Comparison of ENCODE assay signal across 9 cellular contexts in the genomic region with DNA sequence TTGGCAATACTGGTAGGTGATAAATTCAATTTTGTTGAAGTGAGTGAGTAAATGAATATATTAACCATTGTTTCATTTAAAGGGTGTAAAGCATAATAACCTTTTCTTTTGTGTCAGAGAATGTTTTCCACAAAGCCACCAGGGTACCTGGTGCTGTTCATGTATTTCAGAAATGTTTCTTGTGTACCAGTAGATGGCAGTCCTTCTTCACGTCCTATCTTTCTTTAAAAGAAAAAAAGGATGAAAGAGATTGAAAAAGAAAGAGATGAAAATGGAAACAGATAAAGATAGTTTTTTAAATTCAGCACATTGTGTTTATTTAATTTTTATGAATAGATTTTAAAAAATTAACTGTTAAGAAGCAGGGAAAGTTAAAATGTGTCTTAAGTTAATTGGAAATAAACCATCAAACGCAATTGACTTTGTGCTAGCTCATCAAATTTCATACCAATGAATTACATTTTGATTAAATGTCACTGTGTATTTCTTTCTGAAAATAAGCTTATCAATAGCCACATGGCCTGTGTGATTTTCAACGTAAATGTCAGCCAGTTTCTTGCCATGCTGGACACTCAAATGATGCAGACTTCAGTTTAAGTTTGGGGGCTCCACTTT.
A peak's percentile ranks its signal among the peaks of the same experiment; 100 is the strongest.
DNase-seq lines count a peak whose midpoint lies in the region; ATAC-seq, FAIRE-seq and TF ChIP-seq lines count a peak whose summit lies in the region.
"Had no signal": no experiment of that assay in that cellular context is flagged by ENCODE, and none has a peak within 500 bp of the region (broad histone marks: within the 10 kb centered on the region; RNA-seq: fewer than 3 reads in every experiment).

No MANE protein-coding gene starts in this region.

- H3K36me3 ChIP-seq in heart right ventricle = no peaks in the 10 kb centered on the region
- no peaks in the 10 kb centered on the region for H3K36me3 ChIP-seq in HepG2 (replicated peaks in 1 of 2; ENCODE audit: control insufficient read depth in 1 of 2, insufficient read depth in 2 of 2, low read length in 2 of 2)

- FAIRE-seq in HepG2 (lab: Jason Lieb, UNC) = peak; percentile 34

- H3K27ac ChIP-seq in heart right ventricle (no peak overlapping the region), HepG2 (ENCODE audit: extremely low read length, insufficient read depth, low read length) (no peak overlapping the region)

- no peaks in the 10 kb centered on the region for H3K27me3 Mint-ChIP-seq in WTC11 (ENCODE audit: low read depth)
- H3K27me3 Mint-ChIP-seq in T-cell = peaks cover 3 to 6% of the 10 kb centered on the region in 2 donors

- H3K79me2 ChIP-seq in HepG2 (ENCODE audit: insufficient read depth, low read length) = no peaks in the 10 kb centered on the region

- ATAC-seq in heart right ventricle (no peak), WTC11 (peak; percentile 61), HepG2 (peak; percentile 71), T-cell (replicated peaks in 1 of 4) (no peak), left ventricle myocardium superior (no peak)

- H3K9me3 ChIP-seq in heart right ventricle = no peaks in the 10 kb centered on the region
- no peaks in the 10 kb centered on the region for H3K9me3 ChIP-seq in HepG2 (ENCODE audit: low read length)

- peak; percentile 20; the same call in 1 of the 2 replicates for TF ChIP-seq RAD21 in HepG2 (CRISPR knock-in tag; IDR thresholded peaks at IDR 0.05)

- intact Hi-C loops in heart right ventricle (cut with DNase I) (loop anchor here in 3 of 10 donors (5.0 to 10.0 kb wide), 2 partner anchors 146 to 169 kb away; no protein-coding TSS in a partner anchor), cardiac septum (cut with DNase I) (no loop called here), HepG2 (cut with micrococcal nuclease; ENCODE audit: unreplicated experiment) (loop anchor here (1.0 kb wide), 3 partner anchors 146 to 960 kb away; no protein-coding TSS in a partner anchor), left ventricle myocardium superior (cut with micrococcal nuclease) (loop anchor here (5.0 to 10.0 kb wide), 2 partner anchors 146 to 169 kb away; no protein-coding TSS in a partner anchor)

- no peak overlapping the region for H3K27ac Mint-ChIP-seq in WTC11
- no peak overlapping the region for H3K27ac Mint-ChIP-seq in T-cell
- H3K27ac Mint-ChIP-seq: activated naive CD4-positive, alpha-beta T cell treated with anti-CD3 and anti-CD28 coated beads, Interleukin-2, amount 50 U/mL, for 24 hours had no signal

- H3K4me1 ChIP-seq in heart right ventricle = no peaks in the 10 kb centered on the region
- 0 out of 2 replicates have a peak, but pooled peaks cover 9% of the 10 kb centered on the region for H3K4me1 ChIP-seq in HepG2 (ENCODE audit: insufficient read depth, low read length)

- no peak overlapping the region for H3K4me3 ChIP-seq in heart right ventricle
- H3K4me3 ChIP-seq in HepG2 (replicated peaks in 1 of 3; ENCODE audit: insufficient read depth in 1 of 3, low read depth in 2 of 3, low read length in 3 of 3) = no peak overlapping the region

- CTCF ChIA-PET in WTC11 (lab: Charles Lee) = interaction anchor here (1.0 kb wide), 1 partner anchor 22 kb away, joined by 4 read pairs; no protein-coding TSS in a partner anchor
- CTCF ChIA-PET in HepG2 (lab: Yijun Ruan, JAX; ENCODE audit: low intra/inter-chr PET ratio, low total read pairs) = interaction anchor here (0.8 to 2.3 kb wide), 4 partner anchors 147 to 253 kb away, joined by 3 to 14 read pairs (median 8); no protein-coding TSS in a partner anchor
- CTCF ChIA-PET in T-cell (lab: Charles Lee) = no interaction called here

- H3K4me3 Mint-ChIP-seq in WTC11 (no peak overlapping the region), T-cell (no peak overlapping the region)
- H3K4me3 Mint-ChIP-seq: activated naive CD4-positive, alpha-beta T cell treated with anti-CD3 and anti-CD28 coated beads, Interleukin-2, amount 50 U/mL, for 24 hours had no signal

- WGBS in heart right ventricle, 2 donors = 48 to 51% methylated on average over 3 of the region's 3 CpGs
- WGBS in HepG2 (ENCODE audit: low lambda C conversion rate) = 42% methylated on average over 3 of the region's 3 CpGs

- H3K9ac ChIP-seq in HepG2 (ENCODE audit: insufficient read depth, low read depth, low read length) = no peak overlapping the region

- H3K36me3 Mint-ChIP-seq in WTC11 (no peaks in the 10 kb centered on the region), T-cell (no peaks in the 10 kb centered on the region)
- H3K36me3 Mint-ChIP-seq: activated naive CD4-positive, alpha-beta T cell treated with anti-CD3 and anti-CD28 coated beads, Interleukin-2, amount 50 U/mL, for 24 hours had no signal

- BruUV-seq in HepG2 (replicated peaks; lab: Mats Ljungman, UMichigan) = no TSS peak

- POLR2A ChIA-PET in WTC11 (lab: Charles Lee) (no interaction called here), HepG2 (lab: Yijun Ruan, JAX) (no interaction called here), T-cell (lab: Charles Lee) (no interaction called here)

- H3K4me2 ChIP-seq in HepG2 (ENCODE audit: low read depth, low read length) = no peak overlapping the region

- H3K27me3 ChIP-seq in heart right ventricle (peaks cover 0 to 2% (median 0%) of the 10 kb centered on the region in 7 donors), HepG2 (ENCODE audit: control insufficient read depth in 1 of 2, insufficient read depth in 2 of 2, low read length in 2 of 2) (no peaks in the 10 kb centered on the region)

- DNase-seq in heart right ventricle = no peak
- no peak for DNase-seq in cardiac septum (ENCODE audit: low spot score)
- peak; percentile 9 for DNase-seq in MV-4-11 (lab: John Stamatoyannopoulos, UW)
- no peak for DNase-seq in WTC11 (ENCODE audit: low spot score)
- DNase-seq in HepG2 (ENCODE audit: low spot score) = peak; percentile 33
- DNase-seq in midbrain (lab: John Stamatoyannopoulos, UW) = no peak
- no peak for DNase-seq in T-cell
- no peak for DNase-seq in left ventricle myocardium superior

- H3K9me3 Mint-ChIP-seq in WTC11 (peaks cover 16% of the 10 kb centered on the region), T-cell (no peaks in the 10 kb centered on the region)
- H3K9me3 Mint-ChIP-seq: activated naive CD4-positive, alpha-beta T cell treated with anti-CD3 and anti-CD28 coated beads, Interleukin-2, amount 50 U/mL, for 24 hours had no signal

- no peaks in the 10 kb centered on the region for H3K4me1 Mint-ChIP-seq in WTC11
- H3K4me1 Mint-ChIP-seq in T-cell = no peaks in the 10 kb centered on the region
- H3K4me1 Mint-ChIP-seq: activated naive CD4-positive, alpha-beta T cell treated with anti-CD3 and anti-CD28 coated beads, Interleukin-2, amount 50 U/mL, for 24 hours had no signal

- TF ChIP-seq POLR2A in HepG2 (IDR thresholded peaks at IDR 0.05; ENCODE audit: insufficient read depth in 1 of 2, low read depth in 2 of 2, low read length in 2 of 2) = no peak

- in situ Hi-C loops in HepG2 (cut with HindIII; ENCODE audit: extremely low pct_ligation_motif_present, low pct_unique_long_range_greater_than_20kb) = no loop called here

- no peak for TF ChIP-seq EP300 in HepG2 (IDR thresholded peaks at IDR 0.05; ENCODE audit: low read depth in 2 of 2, low read length in 2 of 2)
- TF ChIP-seq EP300 in HepG2 (CRISPR knock-in tag; IDR thresholded peaks at IDR 0.05; ENCODE audit: borderline replicate concordance) = no peak

- TF ChIP-seq CTCF in heart right ventricle (IDR thresholded peaks at IDR 0.05) = peak; percentile 30 to 75 (median 61)
- no peak for TF ChIP-seq CTCF in WTC11 (IDR thresholded peaks at IDR 0.05)
- TF ChIP-seq CTCF in HepG2 (CRISPR knock-in tag; IDR thresholded peaks at IDR 0.05) = peak; percentile 57

- no peaks in the 10 kb centered on the region for H4K20me1 ChIP-seq in HepG2 (ENCODE audit: insufficient read depth, low read length)

- no peak overlapping the region for H2AFZ ChIP-seq in HepG2 (ENCODE audit: low read length)

TF ChIP-seq in WTC11, 78 proteins besides CTCF, POLR2A, EP300 and RAD21 (continues in another document):
- TF ChIP-seq NR1H2 (CRISPR knock-in tag; IDR thresholded peaks at IDR 0.05) = no peak
- TF ChIP-seq, protein P1, sequence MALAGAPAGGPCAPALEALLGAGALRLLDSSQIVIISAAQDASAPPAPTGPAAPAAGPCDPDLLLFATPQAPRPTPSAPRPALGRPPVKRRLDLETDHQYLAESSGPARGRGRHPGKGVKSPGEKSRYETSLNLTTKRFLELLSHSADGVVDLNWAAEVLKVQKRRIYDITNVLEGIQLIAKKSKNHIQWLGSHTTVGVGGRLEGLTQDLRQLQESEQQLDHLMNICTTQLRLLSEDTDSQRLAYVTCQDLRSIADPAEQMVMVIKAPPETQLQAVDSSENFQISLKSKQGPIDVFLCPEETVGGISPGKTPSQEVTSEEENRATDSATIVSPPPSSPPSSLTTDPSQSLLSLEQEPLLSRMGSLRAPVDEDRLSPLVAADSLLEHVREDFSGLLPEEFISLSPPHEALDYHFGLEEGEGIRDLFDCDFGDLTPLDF (CRISPR knock-in tag; IDR thresholded peaks at IDR 0.05) = no peak

TF ChIP-seq in HepG2, 621 proteins besides CTCF, POLR2A, EP300 and RAD21:
- TF ChIP-seq ETV5 (CRISPR knock-in tag; IDR thresholded peaks at IDR 0.05; ENCODE audit: borderline replicate concordance) = no peak
- TF ChIP-seq ZNF776 (CRISPR knock-in tag; IDR thresholded peaks at IDR 0.05) = no peak
- peak; percentile 46; the same call in 1 of the 2 replicates for TF ChIP-seq SMC3 (IDR thresholded peaks at IDR 0.05; ENCODE audit: low read length)
- TF ChIP-seq ZFY (CRISPR knock-in tag; IDR thresholded peaks at IDR 0.05) = no peak
- TF ChIP-seq MAFK (conservative IDR thresholded peaks at IDR 0.05 in 1 of 2, IDR thresholded peaks at IDR 0.05 in 1 of 2; ENCODE audit: low read length in 2 of 2) = peak; percentile 82 to 89
- peak; percentile 65 for TF ChIP-seq STAG1 (CRISPR knock-in tag; IDR thresholded peaks at IDR 0.05)
- TF ChIP-seq MAFF (IDR thresholded peaks at IDR 0.05; ENCODE audit: low read depth, low read length) = peak; percentile 86

Comparison
In these comparisons a context has a peak if more than half of its experiments do, and no peak if none do; other contexts are left out.
1. ATAC-seq: peak in WTC11 (single experiment) and HepG2 (single experiment); none in heart right ventricle (0 of 8), T-cell (0 of 4) and left ventricle myocardium superior (single experiment).
2. DNase-seq: peak in MV-4-11 (single experiment) and HepG2 (single experiment); none in heart right ventricle (0 of 2), cardiac septum (single experiment), WTC11 (single experiment), midbrain (single experiment), T-cell (0 of 34) and left ventricle myocardium superior (single experiment).
3. CTCF ChIA-PET loops: an anchor here in WTC11 (1.0 kb wide) and HepG2 (0.8 to 2.3 kb wide); none called in T-cell.